ENCODE assay signal across 1 cellular context in the genomic region with DNA sequence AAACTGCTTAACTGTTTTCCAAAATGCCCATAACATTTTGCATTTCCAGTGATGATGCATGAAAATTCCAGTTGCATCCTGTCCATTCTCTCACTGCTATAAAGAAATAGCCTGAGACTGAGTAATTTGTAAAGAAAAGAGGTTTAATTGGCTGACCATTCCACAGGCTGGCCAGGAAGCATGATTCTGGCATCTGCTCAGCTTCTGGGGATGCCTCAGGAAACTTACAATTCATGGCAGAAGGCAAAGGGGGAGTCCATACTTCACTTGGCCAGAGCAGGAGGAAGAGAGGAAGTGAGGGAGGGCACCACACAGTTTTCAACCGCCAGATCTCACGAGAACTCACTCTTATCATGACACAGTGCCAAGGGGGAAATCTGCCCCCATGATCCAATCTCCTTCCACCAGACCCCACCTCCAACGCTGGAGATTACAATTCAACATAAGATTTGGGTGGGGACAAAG.
TF ChIP-seq lines count a peak whose summit lies in the region.

No MANE protein-coding gene starts in this region.

TF ChIP-seq in HepG2, 621 proteins besides CTCF, POLR2A, EP300 and RAD21 (continued from another document):
- TF ChIP-seq, protein P1, sequence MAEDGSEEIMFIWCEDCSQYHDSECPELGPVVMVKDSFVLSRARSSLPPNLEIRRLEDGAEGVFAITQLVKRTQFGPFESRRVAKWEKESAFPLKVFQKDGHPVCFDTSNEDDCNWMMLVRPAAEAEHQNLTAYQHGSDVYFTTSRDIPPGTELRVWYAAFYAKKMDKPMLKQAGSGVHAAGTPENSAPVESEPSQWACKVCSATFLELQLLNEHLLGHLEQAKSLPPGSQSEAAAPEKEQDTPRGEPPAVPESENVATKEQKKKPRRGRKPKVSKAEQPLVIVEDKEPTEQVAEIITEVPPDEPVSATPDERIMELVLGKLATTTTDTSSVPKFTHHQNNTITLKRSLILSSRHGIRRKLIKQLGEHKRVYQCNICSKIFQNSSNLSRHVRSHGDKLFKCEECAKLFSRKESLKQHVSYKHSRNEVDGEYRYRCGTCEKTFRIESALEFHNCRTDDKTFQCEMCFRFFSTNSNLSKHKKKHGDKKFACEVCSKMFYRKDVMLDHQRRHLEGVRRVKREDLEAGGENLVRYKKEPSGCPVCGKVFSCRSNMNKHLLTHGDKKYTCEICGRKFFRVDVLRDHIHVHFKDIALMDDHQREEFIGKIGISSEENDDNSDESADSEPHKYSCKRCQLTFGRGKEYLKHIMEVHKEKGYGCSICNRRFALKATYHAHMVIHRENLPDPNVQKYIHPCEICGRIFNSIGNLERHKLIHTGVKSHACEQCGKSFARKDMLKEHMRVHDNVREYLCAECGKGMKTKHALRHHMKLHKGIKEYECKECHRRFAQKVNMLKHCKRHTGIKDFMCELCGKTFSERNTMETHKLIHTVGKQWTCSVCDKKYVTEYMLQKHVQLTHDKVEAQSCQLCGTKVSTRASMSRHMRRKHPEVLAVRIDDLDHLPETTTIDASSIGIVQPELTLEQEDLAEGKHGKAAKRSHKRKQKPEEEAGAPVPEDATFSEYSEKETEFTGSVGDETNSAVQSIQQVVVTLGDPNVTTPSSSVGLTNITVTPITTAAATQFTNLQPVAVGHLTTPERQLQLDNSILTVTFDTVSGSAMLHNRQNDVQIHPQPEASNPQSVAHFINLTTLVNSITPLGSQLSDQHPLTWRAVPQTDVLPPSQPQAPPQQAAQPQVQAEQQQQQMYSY (CRISPR knock-in tag; IDR thresholded peaks at IDR 0.05) = no peak
- TF ChIP-seq NFYC (CRISPR knock-in tag; IDR thresholded peaks at IDR 0.05) = no peak
